In genomic region chr17:65064452-65065019, GRCh38 we compare ENCODE assay signal across 10 cellular contexts. TPM values are rescaled to one million over a fixed set of nuclear protein-coding genes. Genes with fewer than 3 reads are reported as not detected.
A peak's percentile ranks its signal among the peaks of the same experiment; 100 is the strongest.
DNase-seq lines count a peak whose midpoint lies in the region; ATAC-seq and TF ChIP-seq lines count a peak whose summit lies in the region.
"Had no signal": no experiment of that assay in that cellular context is flagged by ENCODE, and none has a peak within 500 bp of the region (broad histone marks: within the 10 kb centered on the region; RNA-seq: fewer than 3 reads in every experiment).

No MANE protein-coding gene starts in this region.

- H3K27ac ChIP-seq in HUES6 (ENCODE audit: low read depth, low read length): peak overlapping the region; percentile 47; the same call in 1 of the 2 replicates
- peak overlapping the region; percentile 13; the same call in 1 of the 2 replicates for H3K27ac ChIP-seq in WERI-Rb-1
- H3K27ac ChIP-seq in hepatocyte: peak overlapping the region; percentile 75
- no peak overlapping the region for H3K27ac ChIP-seq in coronary artery
- H3K27ac ChIP-seq: lower lobe of right lung had no signal

- H3K4me1 ChIP-seq in HUES6 (ENCODE audit: control insufficient read depth, insufficient read depth, low read length): peaks cover 39% of the 10 kb centered on the region
- peaks cover 20% of the 10 kb centered on the region for H3K4me1 ChIP-seq in hepatocyte (ENCODE audit: insufficient read depth)

- H3K27me3 Mint-ChIP-seq in T-cell: no peaks in the 10 kb centered on the region
- H3K27me3 Mint-ChIP-seq: central memory CD8-positive, alpha-beta T cell had no signal

- 30% methylated on average over 6 of the region's 6 CpGs for WGBS in hepatocyte (ENCODE audit: low lambda C conversion rate, missing lambda C conversion rate)

- DNase-seq in WERI-Rb-1: peak; percentile 44
- DNase-seq in hepatocyte (ENCODE audit: low spot score): peak; percentile 62
- DNase-seq in superior temporal gyrus (ENCODE audit: extremely low spot score): peak; percentile 5
- no peak for DNase-seq in T-cell
- no peak for DNase-seq in globus pallidus (ENCODE audit: low spot score)
- DNase-seq in coronary artery (ENCODE audit: low spot score): no peak
- DNase-seq: lower lobe of right lung; stimulated activated CD4-positive, alpha-beta T cell treated with anti-CD3 and anti-CD28 coated beads, Interleukin-2, amount 100 ng/mL, for 48 hours had no signal

- H3K9ac ChIP-seq in HUES6 (ENCODE audit: low read length): peak overlapping the region; percentile 64

- no peak overlapping the region for H3K4me3 Mint-ChIP-seq in T-cell
- H3K4me3 Mint-ChIP-seq: central memory CD8-positive, alpha-beta T cell had no signal

- no peaks in the 10 kb centered on the region for H3K36me3 Mint-ChIP-seq in T-cell

- no peak overlapping the region for H3K27ac Mint-ChIP-seq in T-cell

- H3K27me3 ChIP-seq in HUES6 (ENCODE audit: control insufficient read depth, insufficient read depth, low read length): no peaks in the 10 kb centered on the region
- no peaks in the 10 kb centered on the region for H3K27me3 ChIP-seq in WERI-Rb-1 (ENCODE audit: insufficient read depth, low read depth, severe bottlenecking)
- H3K27me3 ChIP-seq in hepatocyte: no peaks in the 10 kb centered on the region

- H3K9me3 ChIP-seq in HUES6 (ENCODE audit: control insufficient read depth, insufficient read depth, low read depth, low read length) (no peaks in the 10 kb centered on the region), WERI-Rb-1 (ENCODE audit: severe bottlenecking) (no peaks in the 10 kb centered on the region), hepatocyte (ENCODE audit: low read depth) (no peaks in the 10 kb centered on the region)
- H3K9me3 ChIP-seq: lower lobe of right lung had no signal

- H4K20me1 ChIP-seq in hepatocyte (ENCODE audit: insufficient read depth, poor library complexity, severe bottlenecking): no peaks in the 10 kb centered on the region

- H3K9me3 Mint-ChIP-seq in T-cell: no peaks in the 10 kb centered on the region
- H3K9me3 Mint-ChIP-seq: central memory CD8-positive, alpha-beta T cell had no signal

- H3K4me3 ChIP-seq in HUES6 (ENCODE audit: low read depth, low read length) (no peak overlapping the region), WERI-Rb-1 (ENCODE audit: low read depth, low read length) (no peak overlapping the region), hepatocyte (no peak overlapping the region), coronary artery (no peak overlapping the region)
- H3K4me3 ChIP-seq: lower lobe of right lung had no signal

- H2AFZ ChIP-seq in hepatocyte: no peak overlapping the region

- POLR2A ChIA-PET in T-cell (lab: Charles Lee): no interaction called here

- no peaks in the 10 kb centered on the region for H3K9me2 ChIP-seq in hepatocyte (replicated peaks; ENCODE audit: insufficient read depth)

- no peaks in the 10 kb centered on the region for H3K79me2 ChIP-seq in hepatocyte

- ATAC-seq in T-cell (replicated peaks in 1 of 4): no peak
- ATAC-seq: lower lobe of right lung had no signal

- CTCF ChIA-PET in T-cell (lab: Charles Lee): interaction anchor here in 1 of 2 donors (1.1 kb wide), 1 partner anchor 36 kb away, joined by 5 read pairs; no protein-coding TSS in a partner anchor

- TF ChIP-seq CTCF in WERI-Rb-1 (IDR thresholded peaks at IDR 0.05; ENCODE audit: low read depth, low read length) (no peak), hepatocyte (IDR thresholded peaks at IDR 0.05; ENCODE audit: poor library complexity) (no peak), coronary artery (IDR thresholded peaks at IDR 0.05) (no peak)

- no peaks in the 10 kb centered on the region for H3K36me3 ChIP-seq in HUES6 (ENCODE audit: control insufficient read depth, insufficient read depth, low read length)
- no peaks in the 10 kb centered on the region for H3K36me3 ChIP-seq in WERI-Rb-1
- no peaks in the 10 kb centered on the region for H3K36me3 ChIP-seq in hepatocyte (replicated peaks; ENCODE audit: insufficient read depth, low read depth)
- H3K36me3 ChIP-seq: lower lobe of right lung had no signal

- peaks cover 0 to 4% (median 0%) of the 10 kb centered on the region in 3 donors for H3K4me1 Mint-ChIP-seq in T-cell

- H3K4me2 ChIP-seq in hepatocyte: no peak overlapping the region

RNA-seq across cellular contexts. Expression of gene GNA13, which starts 8.0 kb away (rescaled TPM):
- total RNA-seq in hepatocyte (67.6 and 69.5 TPM in 2 replicates), T-cell (100 to 1,000 TPM in 1 of 5 donors, 10 to 100 TPM in 4; 77.3 to 109 (median 89.3) TPM)
- polyA plus RNA-seq in hepatocyte: 13.1 and 17.8 TPM in 2 replicates

Comparison
In these comparisons a context has a peak if more than half of its experiments do, and no peak if none do; other contexts are left out.
1. H3K27ac ChIP-seq: peak in HUES6 (single experiment), WERI-Rb-1 (single experiment) and hepatocyte (single experiment); none in coronary artery (0 of 2).
2. DNase-seq: peak in WERI-Rb-1 (single experiment), hepatocyte (single experiment) and superior temporal gyrus (single experiment); none in T-cell (0 of 34), globus pallidus (single experiment) and coronary artery (single experiment).